In genomic region chr17:17836250-17836817, GRCh38 we compare ENCODE assay signal across 8 cellular contexts. TPM values are rescaled to one million over a fixed set of nuclear protein-coding genes. Genes with fewer than 3 reads are reported as not detected.
A peak's percentile ranks its signal among the peaks of the same experiment; 100 is the strongest.
DNase-seq lines count a peak whose midpoint lies in the region; ATAC-seq, FAIRE-seq and TF ChIP-seq lines count a peak whose summit lies in the region.

No MANE protein-coding gene starts in this region.

- no peaks in the 10 kb centered on the region for H3K27me3 ChIP-seq in GM23338 (ENCODE audit: insufficient read depth)
- no peaks in the 10 kb centered on the region for H3K27me3 ChIP-seq in fibroblast of lung (ENCODE audit: control insufficient read depth, insufficient read depth, low read length)
- H3K27me3 ChIP-seq in naive thymus-derived CD4-positive, alpha-beta T cell (ENCODE audit: control insufficient read depth in 2 of 2, insufficient read depth in 2 of 2, low read length in 2 of 2), result no peaks in the 10 kb centered on the region

- intact Hi-C loops in naive thymus-derived CD4-positive, alpha-beta T cell (cut with micrococcal nuclease), result loop anchor here (1.0 to 10.0 kb wide), 12 partner anchors 13 to 347 kb away; partner anchors contain the start of genes DRC3 (in 2 of the 2), TOM1L2 (in 2 of the 2), ALKBH5 (in 1 of the 2) and ATPAF2 (in 1 of the 2)

- peaks cover 34% of the 10 kb centered on the region for H3K27me3 Mint-ChIP-seq in GM23338 (ENCODE audit: insufficient read depth, low read depth, poor library complexity)
- no peaks in the 10 kb centered on the region for H3K27me3 Mint-ChIP-seq in activated T-helper 17 cell treated with anti-CD3 and anti-CD28 coated beads, Interleukin-2, amount 50 U/mL, for 72 hours
- H3K27me3 Mint-ChIP-seq in naive thymus-derived CD4-positive, alpha-beta T cell, result no peaks in the 10 kb centered on the region

- H3K4me3 Mint-ChIP-seq in GM23338, result peak overlapping the region; percentile 80
- H3K4me3 Mint-ChIP-seq in activated T-helper 17 cell treated with anti-CD3 and anti-CD28 coated beads, Interleukin-2, amount 50 U/mL, for 72 hours, result peak overlapping the region; percentile 91
- peak overlapping the region; percentile 85 to 95 (median 90) for H3K4me3 Mint-ChIP-seq in naive thymus-derived CD4-positive, alpha-beta T cell
- peak overlapping the region; percentile 84 for H3K4me3 Mint-ChIP-seq in stimulated activated effector memory CD8-positive, alpha-beta T cell treated with anti-CD3 and anti-CD28 coated beads, Interleukin-12 subunit alpha, Interleukin-12 subunit beta, amount 100 ng/mL, for 72 hours

- H3K9ac ChIP-seq in fibroblast of lung (ENCODE audit: insufficient read depth, low read length), result peak overlapping the region; percentile 95

- H4K20me1 ChIP-seq in GM23338 (replicated peaks; ENCODE audit: insufficient read depth) (peaks cover 42% of the 10 kb centered on the region), fibroblast of lung (ENCODE audit: control insufficient read depth, extremely low read depth, insufficient read depth, low read length) (no peaks in the 10 kb centered on the region)

- H3K4me1 ChIP-seq in GM23338 (ENCODE audit: insufficient read depth) (peaks cover 52% of the 10 kb centered on the region), fibroblast of lung (ENCODE audit: control insufficient read depth, extremely low read depth, insufficient read depth, low read length) (peaks cover 45% of the 10 kb centered on the region)
- peaks cover 18 to 60% of the 10 kb centered on the region in 2 donors for H3K4me1 ChIP-seq in naive thymus-derived CD4-positive, alpha-beta T cell (ENCODE audit: control insufficient read depth in 2 of 2, insufficient read depth in 2 of 2, low read length in 2 of 2)

- no peak for TF ChIP-seq CTCF in GM23338 (conservative IDR thresholded peaks at IDR 0.05; ENCODE audit: low read depth in 2 of 2)
- TF ChIP-seq CTCF in fibroblast of lung (conservative IDR thresholded peaks at IDR 0.05 in 1 of 2, IDR thresholded peaks at IDR 0.05 in 1 of 2; ENCODE audit: low read depth in 1 of 2, low read length in 2 of 2), result no peak

- ATAC-seq in GM23338, result peak; percentile 41
- ATAC-seq in activated T-helper 17 cell treated with anti-CD3 and anti-CD28 coated beads, Interleukin-2, amount 50 U/mL, for 72 hours (replicated peaks), result peak; percentile 78
- ATAC-seq in naive thymus-derived CD4-positive, alpha-beta T cell, result peak; percentile 85
- ATAC-seq in stimulated activated effector memory CD8-positive, alpha-beta T cell treated with anti-CD3 and anti-CD28 coated beads, Interleukin-12 subunit alpha, Interleukin-12 subunit beta, amount 100 ng/mL, for 72 hours, result peak; percentile 85

- peaks cover 47% of the 10 kb centered on the region for H3K79me2 ChIP-seq in GM23338 (replicated peaks; ENCODE audit: insufficient read depth)
- H3K79me2 ChIP-seq in fibroblast of lung (ENCODE audit: control insufficient read depth, insufficient read depth, low read length), result peaks cover 43% of the 10 kb centered on the region

- CTCF ChIA-PET in naive thymus-derived CD4-positive, alpha-beta T cell (lab: Charles Lee), result interaction anchor here (0.7 to 1.8 kb wide), 9 partner anchors 9 to 86 kb away, joined by 3 to 13 read pairs (median 4); no protein-coding TSS in a partner anchor

- H3K36me3 ChIP-seq in GM23338 (ENCODE audit: insufficient read depth), result no peaks in the 10 kb centered on the region
- peaks cover 1% of the 10 kb centered on the region for H3K36me3 ChIP-seq in fibroblast of lung (ENCODE audit: control insufficient read depth, insufficient read depth, low read length)
- H3K36me3 ChIP-seq in naive thymus-derived CD4-positive, alpha-beta T cell (ENCODE audit: control insufficient read depth in 2 of 3, insufficient read depth in 3 of 3, low read length in 3 of 3), result peaks cover 0 to 14% (median 0%) of the 10 kb centered on the region in 3 experiments

- peak overlapping the region; percentile 98 for H3K27ac ChIP-seq in GM23338 (ENCODE audit: low read depth)
- peak overlapping the region; percentile 96 for H3K27ac ChIP-seq in fibroblast of lung (ENCODE audit: insufficient read depth, low read length)
- H3K27ac ChIP-seq in naive thymus-derived CD4-positive, alpha-beta T cell (ENCODE audit: low read depth, low read length), result peak overlapping the region; percentile 99

- no peaks in the 10 kb centered on the region for H3K9me3 ChIP-seq in fibroblast of lung (ENCODE audit: control insufficient read depth, insufficient read depth, low read depth, low read length)
- H3K9me3 ChIP-seq in naive thymus-derived CD4-positive, alpha-beta T cell (ENCODE audit: control insufficient read depth in 2 of 3, low read length in 3 of 3), result no peaks in the 10 kb centered on the region

- H3K4me1 Mint-ChIP-seq in GM23338, result peaks cover 66% of the 10 kb centered on the region
- H3K4me1 Mint-ChIP-seq in activated T-helper 17 cell treated with anti-CD3 and anti-CD28 coated beads, Interleukin-2, amount 50 U/mL, for 72 hours, result peaks cover 27% of the 10 kb centered on the region
- peaks cover 46 to 79% (median 75%) of the 10 kb centered on the region in 7 donors for H3K4me1 Mint-ChIP-seq in naive thymus-derived CD4-positive, alpha-beta T cell
- peaks cover 69% of the 10 kb centered on the region for H3K4me1 Mint-ChIP-seq in stimulated activated effector memory CD8-positive, alpha-beta T cell treated with anti-CD3 and anti-CD28 coated beads, Interleukin-12 subunit alpha, Interleukin-12 subunit beta, amount 100 ng/mL, for 72 hours

- H3K4me3 ChIP-seq in GM23338, result peak overlapping the region; percentile 97
- H3K4me3 ChIP-seq in fibroblast of lung (replicated peaks in 1 of 4; ENCODE audit: control extremely low read depth in 1 of 4, insufficient read depth in 1 of 4, low read depth in 3 of 4, low read length in 4 of 4), result peak overlapping the region; percentile 69 to 83 (median 79)
- peak overlapping the region; percentile 86 for H3K4me3 ChIP-seq in naive thymus-derived CD4-positive, alpha-beta T cell (ENCODE audit: low read length)

- H2AFZ ChIP-seq in GM23338 (no peak overlapping the region), fibroblast of lung (ENCODE audit: low read length) (no peak overlapping the region)

- H3K36me3 Mint-ChIP-seq in GM23338 (ENCODE audit: low read depth), result peaks cover 34% of the 10 kb centered on the region
- peaks cover 36% of the 10 kb centered on the region for H3K36me3 Mint-ChIP-seq in activated T-helper 17 cell treated with anti-CD3 and anti-CD28 coated beads, Interleukin-2, amount 50 U/mL, for 72 hours (ENCODE audit: low read depth)
- peaks cover 0 to 16% (median 0%) of the 10 kb centered on the region in 5 donors for H3K36me3 Mint-ChIP-seq in naive thymus-derived CD4-positive, alpha-beta T cell
- peaks cover 39% of the 10 kb centered on the region for H3K36me3 Mint-ChIP-seq in stimulated activated effector memory CD8-positive, alpha-beta T cell treated with anti-CD3 and anti-CD28 coated beads, Interleukin-12 subunit alpha, Interleukin-12 subunit beta, amount 100 ng/mL, for 72 hours

- H3K4me2 ChIP-seq in GM23338, result peak overlapping the region; percentile 93
- peak overlapping the region; percentile 99 for H3K4me2 ChIP-seq in fibroblast of lung (ENCODE audit: extremely low read depth, insufficient read depth, low read length)

- H3K27ac Mint-ChIP-seq in GM23338, result 0 out of 2 replicates have a peak overlapping the region, but pooled peaks have one; percentile 77
- H3K27ac Mint-ChIP-seq in activated T-helper 17 cell treated with anti-CD3 and anti-CD28 coated beads, Interleukin-2, amount 50 U/mL, for 72 hours, result peak overlapping the region; percentile 96
- H3K27ac Mint-ChIP-seq in naive thymus-derived CD4-positive, alpha-beta T cell, result peak overlapping the region; percentile 94 to 99 (median 98)
- peak overlapping the region; percentile 95 for H3K27ac Mint-ChIP-seq in stimulated activated effector memory CD8-positive, alpha-beta T cell treated with anti-CD3 and anti-CD28 coated beads, Interleukin-12 subunit alpha, Interleukin-12 subunit beta, amount 100 ng/mL, for 72 hours

- DNase-seq in Daoy (ENCODE audit: low read depth), result peak; percentile 98
- peak; percentile 97 for DNase-seq in GM23338 (ENCODE audit: low spot score)
- DNase-seq in Kasumi-1 (lab: John Stamatoyannopoulos, UW), result peak; percentile 59 to 63
- DNase-seq in RCC 7860 (ENCODE audit: low spot score), result peak; percentile 87
- peak; percentile 85 to 92 for DNase-seq in fibroblast of lung (ENCODE audit: low read depth in 2 of 2)
- DNase-seq in naive thymus-derived CD4-positive, alpha-beta T cell, result peak; percentile 93 to 99 (median 97)
- peak; percentile 97 to 99 for DNase-seq in stimulated activated effector memory CD8-positive, alpha-beta T cell treated with anti-CD3 and anti-CD28 coated beads, Interleukin-12 subunit alpha, Interleukin-12 subunit beta, amount 100 ng/mL, for 72 hours (ENCODE audit: low spot score in 2 of 2)

- H3K9me3 Mint-ChIP-seq in GM23338, result no peaks in the 10 kb centered on the region
- no peaks in the 10 kb centered on the region for H3K9me3 Mint-ChIP-seq in activated T-helper 17 cell treated with anti-CD3 and anti-CD28 coated beads, Interleukin-2, amount 50 U/mL, for 72 hours
- H3K9me3 Mint-ChIP-seq in naive thymus-derived CD4-positive, alpha-beta T cell, result peaks cover 0 to 5% (median 0%) of the 10 kb centered on the region in 11 donors
- no peaks in the 10 kb centered on the region for H3K9me3 Mint-ChIP-seq in stimulated activated effector memory CD8-positive, alpha-beta T cell treated with anti-CD3 and anti-CD28 coated beads, Interleukin-12 subunit alpha, Interleukin-12 subunit beta, amount 100 ng/mL, for 72 hours

- POLR2A ChIA-PET in naive thymus-derived CD4-positive, alpha-beta T cell (lab: Charles Lee), result interaction anchor here (0.7 to 5.6 kb wide), 18 partner anchors 9 to 1562 kb away, joined by 3 to 66 read pairs (median 4); partner anchors contain the start of genes ATPAF2, DRC3, GID4 and TOM1L2

- no peaks in the 10 kb centered on the region for H3K9me2 ChIP-seq in GM23338 (ENCODE audit: insufficient read depth)

- FAIRE-seq in RCC 7860 (lab: Jason Lieb, UNC), result peak; percentile 37

- H3F3A ChIP-seq in GM23338 (replicated peaks; ENCODE audit: low read depth), result peaks cover 26% of the 10 kb centered on the region

TF ChIP-seq in GM23338, 12 proteins besides CTCF, POLR2A, EP300 and RAD21 (continues in another document):
- TF ChIP-seq EZH2 (IDR thresholded peaks at IDR 0.05; ENCODE audit: low read depth, unreplicated experiment) (no peak), POLR2AphosphoS5 (IDR thresholded peaks at IDR 0.05; ENCODE audit: low read depth) (peak; percentile 88)

RNA-seq across cellular contexts. Expression of gene SREBF1, which starts 0.5 kb away (rescaled TPM):
- 19.1 and 24.7 TPM in 2 replicates for total RNA-seq in Daoy (2014; rRNA removed; shearing (Covaris generic))
- total RNA-seq in GM23338 (2014; rRNA removed; shearing (Covaris generic)), result 77.7 and 85.3 TPM in 2 replicates
- polyA plus RNA-seq in GM23338 (2016; fragmentation: Nextera tagmentation; extraction: Ambion mirVana) (39.6 and 43.7 TPM in 2 replicates), fibroblast of lung (29.7 and 49.1 TPM in 2 replicates)
- total RNA-seq in activated T-helper 17 cell treated with anti-CD3 and anti-CD28 coated beads, Interleukin-2, amount 50 U/mL, for 72 hours, result 10 to 100 TPM; 65.5 to 74.1 TPM
- 51.9 and 77.6 TPM in 2 replicates for total RNA-seq in fibroblast of lung
- 73.7 and 109 TPM in 2 replicates for polyA plus RNA-seq in fibroblast of lung (2012)
- polyA minus RNA-seq in fibroblast of lung (ENCODE audit: low replicate concordance), result 172 and 195 TPM in 2 replicates
- total RNA-seq in naive thymus-derived CD4-positive, alpha-beta T cell, result 100 to 1,000 TPM in 3 of 5 experiments, 10 to 100 TPM in 2; 30.9 to 281 (median 159) TPM
- 10 to 100 TPM; 22.4 to 41.3 TPM for polyA plus RNA-seq in naive thymus-derived CD4-positive, alpha-beta T cell

Comparison
In these comparisons a context has a peak if more than half of its experiments do, and no peak if none do; other contexts are left out.
1. Peak in every context shown above with its lines: DNase-seq, ATAC-seq, H3K4me3 ChIP-seq and H3K27ac ChIP-seq.